8 cellular contexts compared by ENCODE assay signal in genomic region chr11:113806403-113806802, GRCh38. TPM values are rescaled to one million over a fixed set of nuclear protein-coding genes. Genes with fewer than 3 reads are reported as not detected.
DNase-seq lines count a peak whose midpoint lies in the region; ATAC-seq, FAIRE-seq and TF ChIP-seq lines count a peak whose summit lies in the region.

No MANE protein-coding gene starts in this region.

- no peak overlapping the region for H3K27ac ChIP-seq in pancreas

- ATAC-seq in pancreas = no peak

- WGBS in pancreas, 2 donors = 92 to 98% methylated on average over 2 of the region's 2 CpGs

- no peak for FAIRE-seq in pancreas (lab: Jason Lieb, UNC)

- no peaks in the 10 kb centered on the region for H3K4me1 ChIP-seq in pancreas

- intact Hi-C loops in pancreas (cut with DNase I) = no loop called here

- peaks cover 0 to 37% (median 0%) of the 10 kb centered on the region in 3 donors for H3K36me3 ChIP-seq in pancreas

- H3K27me3 ChIP-seq in pancreas = no peaks in the 10 kb centered on the region

- no peaks in the 10 kb centered on the region for H3K9me3 ChIP-seq in pancreas

- DNase-seq in AG10803 (ENCODE audit: low read depth) = peak; percentile 4
- no peak for DNase-seq in GM13977 (ENCODE audit: low spot score)
- DNase-seq in NCI-H2227 treated with DMSO at 0.1 percent for 48 hours (lab: John Stamatoyannopoulos, UW) = peak; percentile 10
- DNase-seq in cerebellum (ENCODE audit: low spot score) = peak; percentile 17
- peak; percentile 47 for DNase-seq in myocyte (ENCODE audit: low read depth)
- DNase-seq in HK-2 (ENCODE audit: unreplicated experiment) = no peak
- DNase-seq in stimulated activated naive CD4-positive, alpha-beta T cell (lab: John Stamatoyannopoulos, UW) = no peak
- DNase-seq in pancreas = no peak

- TF ChIP-seq CTCF in AG10803 (conservative IDR thresholded peaks at IDR 0.05; ENCODE audit: low read length) = peak; percentile 39
- peak; percentile 74 for TF ChIP-seq CTCF in GM13977 (IDR thresholded peaks at IDR 0.05; ENCODE audit: extremely low read depth, insufficient read depth, missing control alignments)
- peak in 1 of 4 donors; percentile 13 for TF ChIP-seq CTCF in pancreas (IDR thresholded peaks at IDR 0.05)

- H3K4me3 ChIP-seq in AG10803 (ENCODE audit: low read length) (no peak overlapping the region), pancreas (no peak overlapping the region)

- in situ Hi-C loops in GM13977 (cut with MboI; ENCODE audit: low pct_unique_long_range_greater_than_20kb, low sequenced_read_pairs, unreplicated experiment) = loop anchor here (25.0 kb wide), 1 partner anchor 456 kb away; no protein-coding TSS in a partner anchor

RNA-seq across cellular contexts. Expression of gene CLDN25, which starts 26.8 kb away (rescaled TPM):
- total RNA-seq in cerebellum = not detected
- total RNA-seq in myocyte = not detected in 2 replicates
- polyA plus RNA-seq in myocyte (2012) = not detected
- total RNA-seq in pancreas = not detected
- polyA plus RNA-seq in pancreas = not detected

RNA-seq across cellular contexts. Expression of gene ZW10, which starts 32.9 kb away (rescaled TPM):
- total RNA-seq in cerebellum (15.0 TPM), myocyte (12.5 and 17.2 TPM in 2 replicates), pancreas (1 to 10 TPM; 6.5 to 8.2 (median 7.2) TPM)
- 6.7 TPM for polyA plus RNA-seq in myocyte (2012)
- 1 to 10 TPM; 2.8 to 5.7 TPM for polyA plus RNA-seq in pancreas

Comparison
In these comparisons a context has a peak if more than half of its experiments do, and no peak if none do; other contexts are left out.
1. DNase-seq: peak in AG10803 (single experiment), NCI-H2227 treated with DMSO at 0.1 percent for 48 hours (single experiment), cerebellum (single experiment) and myocyte (single experiment); none in GM13977 (single experiment), HK-2 (single experiment), stimulated activated naive CD4-positive, alpha-beta T cell (0 of 6) and pancreas (0 of 6).